1 cellular context compared by ENCODE assay signal in the genomic region with DNA sequence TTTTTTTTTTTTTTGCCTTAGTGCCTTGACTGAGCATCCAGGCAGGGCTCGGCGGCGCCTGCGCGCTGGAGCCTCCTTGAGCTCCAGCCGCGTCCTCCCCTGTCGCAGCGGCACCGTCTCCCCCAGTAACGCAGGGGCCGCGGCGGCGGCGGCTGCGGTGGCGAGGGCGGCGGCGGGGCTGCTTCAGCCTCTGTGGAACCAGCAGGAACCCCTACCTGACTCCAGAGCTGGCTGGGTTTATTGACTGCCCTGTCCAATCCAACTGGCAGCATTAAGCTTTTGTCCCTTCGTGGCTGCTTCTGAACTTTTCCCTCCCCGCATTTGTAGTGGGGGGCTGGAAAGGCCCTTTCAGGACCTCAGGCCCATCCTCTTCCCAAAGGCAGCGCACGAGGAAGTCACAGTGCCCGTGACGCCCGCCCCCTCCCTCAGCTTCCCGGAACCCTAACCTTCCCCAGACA.
A peak's percentile ranks its signal among the peaks of the same experiment; 100 is the strongest.
TF ChIP-seq lines count a peak whose summit lies in the region.

A gene with protein sequence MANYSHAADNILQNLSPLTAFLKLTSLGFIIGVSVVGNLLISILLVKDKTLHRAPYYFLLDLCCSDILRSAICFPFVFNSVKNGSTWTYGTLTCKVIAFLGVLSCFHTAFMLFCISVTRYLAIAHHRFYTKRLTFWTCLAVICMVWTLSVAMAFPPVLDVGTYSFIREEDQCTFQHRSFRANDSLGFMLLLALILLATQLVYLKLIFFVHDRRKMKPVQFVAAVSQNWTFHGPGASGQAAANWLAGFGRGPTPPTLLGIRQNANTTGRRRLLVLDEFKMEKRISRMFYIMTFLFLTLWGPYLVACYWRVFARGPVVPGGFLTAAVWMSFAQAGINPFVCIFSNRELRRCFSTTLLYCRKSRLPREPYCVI (minus strand): TSS at position 397 of the 458 bp plus-strand sequence. CDS start 2,106 bp downstream, outside the sequence.

TF ChIP-seq in H1, 55 proteins besides CTCF, POLR2A, EP300 and RAD21:
- TF ChIP-seq SIN3A (conservative IDR thresholded peaks at IDR 0.05 in 1 of 2, IDR thresholded peaks at IDR 0.05 in 1 of 2; ENCODE audit: low read depth in 1 of 2, low read length in 2 of 2) (no peak), SRF (IDR thresholded peaks at IDR 0.05; ENCODE audit: low read depth, low read length) (no peak), HDAC6 (IDR thresholded peaks at IDR 0.05; ENCODE audit: low read depth, low read length) (no peak), BCL11A (IDR thresholded peaks at IDR 0.05; ENCODE audit: low read depth in 2 of 2, low read length in 2 of 2) (no peak), SP4 (IDR thresholded peaks at IDR 0.05; ENCODE audit: low read length) (no peak), YY1 (IDR thresholded peaks at IDR 0.05; ENCODE audit: low read depth, low read length) (no peak), JUN (IDR thresholded peaks at IDR 0.05; ENCODE audit: low read depth, low read length) (no peak), FOSL1 (IDR thresholded peaks at IDR 0.05; ENCODE audit: insufficient read depth, low read depth, low read length) (no peak), TAF1 (IDR thresholded peaks at IDR 0.05; ENCODE audit: low read depth, low read length) (no peak), TEAD4 (IDR thresholded peaks at IDR 0.05; ENCODE audit: low read depth, low read length) (no peak), ZNF274 (IDR thresholded peaks at IDR 0.05; ENCODE audit: borderline replicate concordance, extremely low read depth, low read length) (no peak), KDM1A (IDR thresholded peaks at IDR 0.05; ENCODE audit: borderline replicate concordance, low read length) (no peak), BACH1 (IDR thresholded peaks at IDR 0.05; ENCODE audit: low read length) (no peak), EZH2 (IDR thresholded peaks at IDR 0.05; ENCODE audit: low read depth, low read length, severe bottlenecking) (no peak), ASH2L (IDR thresholded peaks at IDR 0.05; ENCODE audit: low read length) (peak; percentile 48), CBX5 (IDR thresholded peaks at IDR 0.05; ENCODE audit: low read depth, low read length) (no peak), JUND (IDR thresholded peaks at IDR 0.05; ENCODE audit: low read length) (no peak), RNF2 (IDR thresholded peaks at IDR 0.05; ENCODE audit: borderline replicate concordance, low read depth, low read length, missing control alignments, poor library complexity, severe bottlenecking) (no peak), GABPA (IDR thresholded peaks at IDR 0.05; ENCODE audit: borderline replicate concordance, insufficient read depth, low read length) (no peak), CEBPB (IDR thresholded peaks at IDR 0.05; ENCODE audit: low read depth, low read length) (no peak), SAP30 (IDR thresholded peaks at IDR 0.05; ENCODE audit: insufficient read depth, insufficient replicate concordance, low read length) (no peak), RFX5 (IDR thresholded peaks at IDR 0.05; ENCODE audit: borderline replicate concordance, low read depth, low read length) (no peak), CBX8 (IDR thresholded peaks at IDR 0.05; ENCODE audit: borderline replicate concordance, low read depth, low read length) (no peak), CHD1 (IDR thresholded peaks at IDR 0.05; ENCODE audit: low read depth, low read length) (no peak), SUZ12 (IDR thresholded peaks at IDR 0.05; ENCODE audit: low read length) (no peak), EGR1 (IDR thresholded peaks at IDR 0.05; ENCODE audit: borderline replicate concordance, low read depth, low read length) (no peak), GTF2F1 (IDR thresholded peaks at IDR 0.05; ENCODE audit: borderline replicate concordance, low read depth, low read length) (no peak), KDM4A (IDR thresholded peaks at IDR 0.05; ENCODE audit: low read depth, low read length, severe bottlenecking) (peak; percentile 59), CTBP2 (IDR thresholded peaks at IDR 0.05; ENCODE audit: borderline replicate concordance, insufficient read depth, insufficient read length, low read length) (no peak), NANOG (IDR thresholded peaks at IDR 0.05; ENCODE audit: insufficient read depth, low read depth, low read length, poor library complexity, severe bottlenecking) (no peak), CHD2 (IDR thresholded peaks at IDR 0.05; ENCODE audit: low read length) (no peak), HDAC2 (IDR thresholded peaks at IDR 0.05; ENCODE audit: borderline replicate concordance in 1 of 2, low read depth in 2 of 2, low read length in 2 of 2) (0 out of 4 replicates have a peak, but pooled peaks of 1 of the 2 experiments have one; percentile 24), BRCA1 (IDR thresholded peaks at IDR 0.05; ENCODE audit: low read depth, low read length) (no peak), SP2 (IDR thresholded peaks at IDR 0.05; ENCODE audit: low read length) (no peak), KDM5A (IDR thresholded peaks at IDR 0.05; ENCODE audit: low read length) (no peak), MAFK (IDR thresholded peaks at IDR 0.05; ENCODE audit: low read depth, low read length) (no peak), POU5F1 (IDR thresholded peaks at IDR 0.05; ENCODE audit: low read depth, low read length) (no peak), NRF1 (IDR thresholded peaks at IDR 0.05; ENCODE audit: low read depth, low read length) (peak; percentile 45), RXRA (IDR thresholded peaks at IDR 0.05; ENCODE audit: insufficient read depth, low read depth, low read length) (no peak), PHF8 (conservative IDR thresholded peaks at IDR 0.05; ENCODE audit: low read depth, low read length) (no peak), CREB1 (IDR thresholded peaks at IDR 0.05) (no peak)
- TF ChIP-seq, protein P1, sequence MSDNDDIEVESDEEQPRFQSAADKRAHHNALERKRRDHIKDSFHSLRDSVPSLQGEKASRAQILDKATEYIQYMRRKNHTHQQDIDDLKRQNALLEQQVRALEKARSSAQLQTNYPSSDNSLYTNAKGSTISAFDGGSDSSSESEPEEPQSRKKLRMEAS (IDR thresholded peaks at IDR 0.05), result 0 out of 2 replicates have a peak, but pooled peaks have one; percentile 31
- TF ChIP-seq, protein P2, sequence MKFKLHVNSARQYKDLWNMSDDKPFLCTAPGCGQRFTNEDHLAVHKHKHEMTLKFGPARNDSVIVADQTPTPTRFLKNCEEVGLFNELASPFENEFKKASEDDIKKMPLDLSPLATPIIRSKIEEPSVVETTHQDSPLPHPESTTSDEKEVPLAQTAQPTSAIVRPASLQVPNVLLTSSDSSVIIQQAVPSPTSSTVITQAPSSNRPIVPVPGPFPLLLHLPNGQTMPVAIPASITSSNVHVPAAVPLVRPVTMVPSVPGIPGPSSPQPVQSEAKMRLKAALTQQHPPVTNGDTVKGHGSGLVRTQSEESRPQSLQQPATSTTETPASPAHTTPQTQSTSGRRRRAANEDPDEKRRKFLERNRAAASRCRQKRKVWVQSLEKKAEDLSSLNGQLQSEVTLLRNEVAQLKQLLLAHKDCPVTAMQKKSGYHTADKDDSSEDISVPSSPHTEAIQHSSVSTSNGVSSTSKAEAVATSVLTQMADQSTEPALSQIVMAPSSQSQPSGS (IDR thresholded peaks at IDR 0.05; ENCODE audit: low read length), result no peak
- TF ChIP-seq, protein P3, sequence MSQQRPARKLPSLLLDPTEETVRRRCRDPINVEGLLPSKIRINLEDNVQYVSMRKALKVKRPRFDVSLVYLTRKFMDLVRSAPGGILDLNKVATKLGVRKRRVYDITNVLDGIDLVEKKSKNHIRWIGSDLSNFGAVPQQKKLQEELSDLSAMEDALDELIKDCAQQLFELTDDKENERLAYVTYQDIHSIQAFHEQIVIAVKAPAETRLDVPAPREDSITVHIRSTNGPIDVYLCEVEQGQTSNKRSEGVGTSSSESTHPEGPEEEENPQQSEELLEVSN (IDR thresholded peaks at IDR 0.05), result no peak
